In the genomic region with DNA sequence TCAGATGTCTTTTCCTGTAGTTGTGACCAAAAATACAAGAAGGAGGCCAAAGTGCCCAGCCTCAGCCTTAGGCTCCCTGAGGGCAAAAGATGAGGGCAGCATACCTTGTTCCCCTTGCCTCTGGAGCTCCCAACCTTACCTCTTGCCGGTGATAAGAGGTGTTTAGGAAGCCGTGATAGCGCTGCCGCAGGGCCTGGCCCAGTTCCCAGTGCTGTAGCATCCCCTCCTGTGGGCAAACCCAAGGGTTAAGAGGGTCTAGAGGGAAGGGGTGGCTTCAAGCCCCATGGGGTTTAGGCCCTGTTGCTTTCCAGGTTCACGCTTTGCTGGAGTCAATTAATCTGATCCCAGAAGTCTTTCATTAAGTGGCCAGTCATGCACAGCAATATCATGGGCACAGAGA, we compare ENCODE assay signal across 9 cellular contexts. TPM values are rescaled to one million over a fixed set of nuclear protein-coding genes. Genes with fewer than 3 reads are reported as not detected.
DNase-seq lines count a peak whose midpoint lies in the region; ATAC-seq and TF ChIP-seq lines count a peak whose summit lies in the region.
"Had no signal": no experiment of that assay in that cellular context is flagged by ENCODE, and none has a peak within 500 bp of the region (broad histone marks: within the 10 kb centered on the region; RNA-seq: fewer than 3 reads in every experiment).

No MANE protein-coding gene starts in this region.

- ATAC-seq in naive B cell (ENCODE audit: low read depth in 2 of 2) (no peak), GM18519 (IDR thresholded peaks at IDR 0.05; ENCODE audit: low FRiP score, unreplicated experiment) (no peak), HG03565 (IDR thresholded peaks at IDR 0.05; ENCODE audit: unreplicated experiment) (no peak), GM18861 (IDR thresholded peaks at IDR 0.05; ENCODE audit: unreplicated experiment) (no peak)

- H3K27ac Mint-ChIP-seq in brain (peak overlapping the region in 4 of 5 experiments; percentile 100), naive B cell (peak overlapping the region in 1 of 6 donors; percentile 9)

- peaks cover 25% of the 10 kb centered on the region for H3K36me3 Mint-ChIP-seq in brain
- H3K36me3 Mint-ChIP-seq in naive B cell, result peaks cover 0 to 12% of the 10 kb centered on the region in 2 donors

- no peaks in the 10 kb centered on the region for H3K4me1 ChIP-seq in HUES64 (ENCODE audit: insufficient read depth, low read length)

- H3K4me3 Mint-ChIP-seq in brain (peak overlapping the region; percentile 98 to 100 (median 99)), naive B cell (peak overlapping the region in 7 of 8 donors; percentile 89 to 100 (median 96))

- H3K9me3 Mint-ChIP-seq in brain (no peaks in the 10 kb centered on the region), naive B cell (no peaks in the 10 kb centered on the region)

- DNase-seq in AG10803 (ENCODE audit: low read depth) (no peak), naive B cell (no peak), NCI-H1436 treated with DMSO at 0.1 percent for 48 hours (lab: John Stamatoyannopoulos, UW) (no peak)
- DNase-seq: left cardiac atrium had no signal

- H3K9ac ChIP-seq in HUES64 (ENCODE audit: low read depth, low read length), result no peak overlapping the region

- no peaks in the 10 kb centered on the region for H3K9me3 ChIP-seq in HUES64 (ENCODE audit: insufficient read depth, low read depth, low read length)

- WGBS in HUES64, result 97% methylated on average over 5 of the region's 5 CpGs

- H3K27me3 ChIP-seq in HUES64 (ENCODE audit: insufficient read depth, low read length), result no peaks in the 10 kb centered on the region

- TF ChIP-seq CTCF in AG10803 (conservative IDR thresholded peaks at IDR 0.05; ENCODE audit: low read length), result no peak
- no peak for TF ChIP-seq CTCF in brain (conservative IDR thresholded peaks at IDR 0.05)

- H3K4me3 ChIP-seq in AG10803 (ENCODE audit: low read length) (peak overlapping the region; percentile 98), HUES64 (ENCODE audit: low read length) (peak overlapping the region; percentile 72)

- no peak overlapping the region for H3K27ac ChIP-seq in HUES64 (ENCODE audit: low read depth, low read length)

- peaks cover 36% of the 10 kb centered on the region for H3K36me3 ChIP-seq in HUES64 (ENCODE audit: insufficient read depth, low read length)

- H3K4me1 Mint-ChIP-seq in brain, result peaks cover 39% of the 10 kb centered on the region
- peaks cover 10 to 33% (median 14%) of the 10 kb centered on the region in 3 donors for H3K4me1 Mint-ChIP-seq in naive B cell

- H3K27me3 Mint-ChIP-seq in brain, result peaks cover 5% of the 10 kb centered on the region
- H3K27me3 Mint-ChIP-seq in naive B cell, result no peaks in the 10 kb centered on the region

RNA-seq across cellular contexts. Expression of gene ACP2, which starts 1.1 kb away (rescaled TPM):
- 24.3 TPM for polyA plus RNA-seq in HUES64 (2013, experiment 1 of 2)
- polyA plus RNA-seq in HUES64 (2013, experiment 2 of 2), result 19.9 TPM
- 25.9 TPM for polyA plus RNA-seq in brain (ENCODE audit: insufficient read depth, low read depth, low replicate concordance)
- polyA plus RNA-seq in naive B cell (ENCODE audit: low read depth in 6 of 6), result 1 to 10 TPM in 5 of 6 donors, not detected in 1; 1.6 to 8.1 (median 2.2) TPM

RNA-seq across cellular contexts. Expression of gene NR1H3, which starts 10.3 kb away (rescaled TPM):
- 19.4 TPM for polyA plus RNA-seq in HUES64 (2013, experiment 1 of 2)
- polyA plus RNA-seq in HUES64 (2013, experiment 2 of 2), result 20.4 TPM
- polyA plus RNA-seq in brain (ENCODE audit: insufficient read depth, low read depth, low replicate concordance) (14.3 TPM), naive B cell (ENCODE audit: low read depth in 6 of 6) (10 to 100 TPM in 1 of 6 donors, 1 to 10 TPM in 5; 3.2 to 12.5 (median 5.2) TPM)

RNA-seq across cellular contexts. Expression of gene MADD, which starts 22.4 kb away (rescaled TPM):
- polyA plus RNA-seq in HUES64 (2013, experiment 1 of 2), result 20.2 TPM
- polyA plus RNA-seq in HUES64 (2013, experiment 2 of 2), result 20.7 TPM
- 58.9 TPM for polyA plus RNA-seq in brain (ENCODE audit: insufficient read depth, low read depth, low replicate concordance)
- 10 to 100 TPM; 12.1 to 24.8 (median 16.4) TPM for polyA plus RNA-seq in naive B cell (ENCODE audit: low read depth in 6 of 6)

RNA-seq across cellular contexts. Expression of gene DDB2, which starts 32.7 kb away (rescaled TPM):
- 36.7 TPM for polyA plus RNA-seq in HUES64 (2013, experiment 1 of 2)
- polyA plus RNA-seq in HUES64 (2013, experiment 2 of 2), result 44.4 TPM
- polyA plus RNA-seq in brain (ENCODE audit: insufficient read depth, low read depth, low replicate concordance), result 16.2 TPM
- polyA plus RNA-seq in naive B cell (ENCODE audit: low read depth in 6 of 6), result 10 to 100 TPM in 5 of 6 donors, 1 to 10 TPM in 1; 6.5 to 25.3 (median 22.9) TPM
